ENCODE assay signal across 1 cellular context in the genomic region with DNA sequence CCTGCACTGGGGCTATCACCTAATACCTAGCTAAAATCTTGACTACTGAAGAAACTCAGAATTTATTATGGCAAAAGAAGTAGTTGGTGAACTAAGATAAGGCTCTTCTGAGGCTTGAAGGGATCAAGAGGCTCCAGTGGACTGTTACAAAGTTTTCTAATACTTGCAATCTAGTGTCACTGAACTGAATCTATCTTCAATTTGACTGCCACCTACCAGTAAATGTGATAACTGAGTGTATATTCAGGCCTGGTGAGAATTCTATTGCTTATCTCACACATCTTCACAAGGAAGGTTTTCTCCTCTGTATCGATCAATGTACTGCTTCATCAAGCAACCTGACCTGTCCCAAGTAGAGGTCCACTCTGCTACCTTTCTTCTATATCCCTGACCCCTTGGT.
TF ChIP-seq lines count a peak whose summit lies in the region.

No MANE protein-coding gene starts in this region.

TF ChIP-seq in K562, 482 proteins besides CTCF, POLR2A, EP300 and RAD21:
- TF ChIP-seq MAFK (IDR thresholded peaks at IDR 0.05; ENCODE audit: low read length) (no peak), CEBPG (CRISPR knock-in tag; IDR thresholded peaks at IDR 0.05) (no peak), CEBPG (tag; conservative IDR thresholded peaks at IDR 0.05 in 1 of 2, IDR thresholded peaks at IDR 0.05 in 1 of 2) (no peak), CBFA2T3 (IDR thresholded peaks at IDR 0.05) (peak; percentile 19; the same call in 1 of the 2 replicates)
